Comparison of ENCODE assay signal across 24 cellular contexts in the genomic region with DNA sequence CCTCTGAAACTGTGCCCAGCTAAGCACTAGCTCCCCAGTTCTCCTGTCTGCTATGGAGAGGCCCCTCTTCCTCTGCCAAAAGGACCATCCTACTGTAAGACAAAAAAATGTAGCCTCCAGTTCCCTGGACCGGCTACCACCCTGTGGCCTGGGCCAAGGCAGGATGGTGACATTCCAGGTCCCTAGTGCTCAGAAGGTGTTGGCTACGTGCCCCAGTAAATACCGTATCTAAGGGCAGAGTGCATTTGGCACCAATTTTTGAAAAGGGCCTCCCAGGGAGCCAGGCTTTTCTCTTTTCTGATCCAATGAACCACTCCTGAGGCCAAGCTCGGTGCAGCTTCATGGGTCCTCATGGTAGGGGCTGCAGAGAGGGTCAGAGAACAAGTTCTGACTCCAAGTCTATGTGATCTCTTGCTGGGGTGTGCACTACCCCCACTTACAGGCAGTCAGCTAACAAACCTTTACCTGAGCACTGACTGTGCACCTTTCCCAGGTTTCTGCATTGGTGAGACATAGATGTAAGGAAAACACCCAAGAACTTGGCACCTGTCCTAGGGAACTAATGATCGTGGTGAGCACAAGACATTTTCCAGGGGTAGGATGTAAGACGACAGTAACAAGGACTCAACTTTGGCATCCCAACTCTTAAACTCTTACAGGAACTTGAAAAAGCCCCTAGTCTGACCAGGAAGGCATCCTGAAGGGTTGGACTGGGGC. TPM values are rescaled to one million over a fixed set of nuclear protein-coding genes. Genes with fewer than 3 reads are reported as not detected.
DNase-seq lines count a peak whose midpoint lies in the region; ATAC-seq and TF ChIP-seq lines count a peak whose summit lies in the region.
"Had no signal": no experiment of that assay in that cellular context is flagged by ENCODE, and none has a peak within 500 bp of the region (broad histone marks: within the 10 kb centered on the region; RNA-seq: fewer than 3 reads in every experiment).

No MANE protein-coding gene starts in this region.

- H3K27ac ChIP-seq in VCaP, result peak overlapping the region; percentile 51
- H3K27ac ChIP-seq in lung (ENCODE audit: low read depth in 1 of 2, low read length in 1 of 2), result peak overlapping the region in 1 of 2 donors; percentile 6
- no peak overlapping the region for H3K27ac ChIP-seq in spleen
- H3K27ac ChIP-seq: cardiac muscle cell, thoracic aorta had no signal

- no peaks in the 10 kb centered on the region for H3K27me3 ChIP-seq in lung (ENCODE audit: control insufficient read depth, insufficient read depth)
- H3K27me3 ChIP-seq in spleen (replicated peaks in 1 of 7), result no peaks in the 10 kb centered on the region
- H3K27me3 ChIP-seq: cardiac muscle cell had no signal

- H3K9me3 ChIP-seq in lung (ENCODE audit: control insufficient read depth in 2 of 2, insufficient read depth in 1 of 2, low read length in 1 of 2) (no peaks in the 10 kb centered on the region), spleen (no peaks in the 10 kb centered on the region)
- H3K9me3 ChIP-seq: SK-N-SH, thoracic aorta had no signal

- no peak for TF ChIP-seq CTCF in VCaP (conservative IDR thresholded peaks at IDR 0.05)
- no peak for TF ChIP-seq CTCF in lung (IDR thresholded peaks at IDR 0.05; ENCODE audit: control extremely low read depth, extremely low read depth)
- no peak for TF ChIP-seq CTCF in spleen (IDR thresholded peaks at IDR 0.05 in 8 of 11, conservative IDR thresholded peaks at IDR 0.05 in 3 of 11)

- TF ChIP-seq POLR2A in spleen (IDR thresholded peaks at IDR 0.05), result no peak

- intact Hi-C loops in spleen (cut with DNase I; ENCODE audit: low total_unique reads), result no loop called here

- WGBS in lung, 2 donors, result 74 to 87% methylated on average over 6 of the region's 6 CpGs
- WGBS in spleen, 5 donors, result 86 to 97% (median 94%) methylated on average over 6 of the region's 6 CpGs

- H3K36me3 ChIP-seq in lung (ENCODE audit: control insufficient read depth in 2 of 2, insufficient read depth in 2 of 2, low read length in 2 of 2), result peaks cover 3 to 71% of the 10 kb centered on the region in 2 donors
- H3K36me3 ChIP-seq in spleen, result peaks cover 9 to 100% (median 91%) of the 10 kb centered on the region in 6 donors

- DNase-seq in NCI-H2196 (lab: John Stamatoyannopoulos, UW; ENCODE audit: unreplicated experiment) (peak; percentile 24), NCI-H2196 treated with DMSO at 0.1 percent for 48 hours (lab: John Stamatoyannopoulos, UW; ENCODE audit: unreplicated experiment) (no peak), lung (ENCODE audit: low spot score) (peak; percentile 56), spleen (peak; percentile 22), NCI-H748 treated with DMSO at 0.1 percent for 48 hours (lab: John Stamatoyannopoulos, UW) (no peak), NCI-H2227 (lab: John Stamatoyannopoulos, UW; ENCODE audit: unreplicated experiment) (no peak)
- DNase-seq: 8988T; activated CD4-positive, alpha-beta T cell treated with anti-CD3 and anti-CD28 coated beads, Interleukin-2, amount 50 U/mL, for 4 hours; activated CD8-positive, alpha-beta memory T cell treated with anti-CD3 and anti-CD28 coated beads, Interleukin-2, amount 50 U/mL, for 4 hours; DMS79 treated with DMSO at 0.1 percent for 48 hours; HFFc6; kidney glomerular epithelial cell; NCI-H1105; NCI-H2081 treated with DMSO at 0.1 percent for 48 hours; NCI-H510A; SK-N-SH; stimulated activated CD4-positive, alpha-beta T cell treated with anti-CD3 and anti-CD28 coated beads, Interleukin-2, amount 100 ng/mL, for 24 hours had no signal

- ATAC-seq in lung (ENCODE audit: insufficient read depth, low FRiP score) (no peak), GM19397 (IDR thresholded peaks at IDR 0.05; ENCODE audit: unreplicated experiment) (no peak)
- ATAC-seq: GM12878; stimulated activated memory B cell treated with anti-CD40 and anti-IgM and Interleukin-4, amounts not matched to agents 10 μg/mL and 1 μg/mL and 100 μg/mL, for 72 hours; WTC11 had no signal

- H3K4me1 ChIP-seq in lung (ENCODE audit: control insufficient read depth in 2 of 2, insufficient read depth in 2 of 2, low read length in 2 of 2) (peaks cover 4 to 6% of the 10 kb centered on the region in 2 donors), spleen (peaks cover 0 to 19% (median 5%) of the 10 kb centered on the region in 6 donors)

- H3K4me3 ChIP-seq in lung (no peak overlapping the region), spleen (no peak overlapping the region)
- H3K4me3 ChIP-seq: cardiac muscle cell, GM12878, thoracic aorta had no signal

RNA-seq across cellular contexts. Expression of a gene that starts 32.6 kb away (rescaled TPM):
- total RNA-seq in lung, result 10 to 100 TPM; 72.1 to 74.4 TPM
- polyA plus RNA-seq in lung, result 10 to 100 TPM; 22.7 to 77.3 TPM
- total RNA-seq in spleen, result 100 to 1,000 TPM in 5 of 7 donors, 10 to 100 TPM in 2; 81.7 to 141 (median 121) TPM
- polyA plus RNA-seq in spleen, result 10 to 100 TPM; 23.7 to 41.0 (median 29.2) TPM

Comparison
In these comparisons a context has a peak if more than half of its experiments do, and no peak if none do; other contexts are left out.
1. DNase-seq: peak in NCI-H2196 (single experiment), lung (single experiment) and spleen (single experiment); none in NCI-H2196 treated with DMSO at 0.1 percent for 48 hours (single experiment), NCI-H748 treated with DMSO at 0.1 percent for 48 hours (single experiment) and NCI-H2227 (single experiment).